In the genomic region with DNA sequence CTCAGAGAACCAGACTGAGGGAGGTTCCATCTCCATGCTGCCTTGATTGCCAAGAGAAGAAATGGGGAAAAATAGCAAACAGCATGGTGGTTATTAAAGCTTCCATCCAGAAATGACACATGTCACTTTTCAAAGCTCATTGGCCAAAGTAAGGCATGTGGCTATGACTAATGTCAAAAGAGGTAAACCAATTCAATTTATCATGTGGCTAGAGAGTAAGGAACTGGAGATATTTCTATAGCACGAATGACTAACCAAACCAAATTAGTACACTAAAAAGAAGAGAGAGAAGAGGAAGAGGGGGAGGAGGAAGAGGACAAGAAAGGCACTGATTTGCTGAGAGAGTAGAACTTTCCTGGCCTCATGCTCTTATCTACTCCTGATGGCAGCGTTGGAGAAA, we compare ENCODE assay signal across 20 cellular contexts.
"Had no signal": no experiment of that assay in that cellular context is flagged by ENCODE, and none has a peak within 500 bp of the region (broad histone marks: within the 10 kb centered on the region; RNA-seq: fewer than 3 reads in every experiment).

No MANE protein-coding gene starts in this region.

- H3K4me1 Mint-ChIP-seq: nephron had no signal

- H3K9me3 Mint-ChIP-seq: dendritic cell treated with granulocyte-macrophage colony-stimulating factor and Interleukin-4, amounts not matched to agents 40 ng/mL and 50 ng/mL, for 4 days; effector memory CD8-positive, alpha-beta T cell; nephron; type B pancreatic cell had no signal

- H3K27ac ChIP-seq: epithelial cell of prostate, esophagus muscularis mucosa, gastrocnemius medialis, heart right ventricle, pancreas, suprapubic skin, thyroid gland had no signal

- H3K4me3 Mint-ChIP-seq: dendritic cell treated with granulocyte-macrophage colony-stimulating factor and Interleukin-4, amounts not matched to agents 40 ng/mL and 50 ng/mL, for 4 days; effector memory CD8-positive, alpha-beta T cell; nephron; type B pancreatic cell had no signal

- H3K27me3 ChIP-seq: thyroid gland had no signal

- H3K4me3 ChIP-seq: esophagus muscularis mucosa, gastrocnemius medialis, heart right ventricle, pancreas, suprapubic skin, thyroid gland had no signal

- ATAC-seq: effector memory CD8-positive, alpha-beta T cell; gastrocnemius medialis; heart right ventricle; pancreas; right cardiac atrium had no signal

- H3K27ac Mint-ChIP-seq: dendritic cell treated with granulocyte-macrophage colony-stimulating factor and Interleukin-4, amounts not matched to agents 40 ng/mL and 50 ng/mL, for 4 days; effector memory CD8-positive, alpha-beta T cell; naive B cell; nephron; progenitor cell of endocrine pancreas; type B pancreatic cell had no signal

- H3K36me3 ChIP-seq: esophagus muscularis mucosa, gastrocnemius medialis, heart right ventricle, pancreas, suprapubic skin, thyroid gland had no signal

- H3K9me3 ChIP-seq: esophagus muscularis mucosa, gastrocnemius medialis, heart right ventricle, pancreas, suprapubic skin, thyroid gland had no signal

- H3K36me3 Mint-ChIP-seq: naive B cell, type B pancreatic cell had no signal

- DNase-seq: effector memory CD8-positive, alpha-beta T cell; gastrocnemius medialis; heart right ventricle; hypothalamus; kidney glomerular epithelial cell; mesendoderm; naive B cell; occipital lobe; pancreas; right cardiac atrium; stimulated activated CD4-positive, alpha-beta T cell treated with anti-CD3 and anti-CD28 coated beads, Interleukin-4, amount 100 ng/mL, for 24 hours; stimulated activated naive CD4-positive, alpha-beta T cell; thyroid gland had no signal
